12 cellular contexts compared by ENCODE assay signal in the genomic region with DNA sequence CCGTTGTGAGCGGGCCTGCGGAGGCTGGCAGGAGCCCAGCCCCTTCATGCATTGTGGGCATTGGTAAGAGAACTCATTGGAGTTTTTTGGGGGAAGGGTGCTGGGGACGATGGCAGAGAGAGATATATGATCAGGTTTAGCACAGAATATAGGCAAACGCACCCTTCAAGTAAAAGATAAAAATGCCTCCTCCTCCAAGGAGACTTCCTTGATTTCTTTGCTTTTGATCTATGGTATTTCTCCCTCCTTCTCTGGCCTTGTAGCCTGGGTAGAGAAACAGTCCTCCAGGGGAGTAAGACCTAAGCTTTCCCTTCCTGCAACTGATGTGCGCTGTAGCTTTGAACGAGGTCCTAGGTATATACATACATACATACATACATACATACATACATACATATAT. TPM values are rescaled to one million over a fixed set of nuclear protein-coding genes. Genes with fewer than 3 reads are reported as not detected.
DNase-seq lines count a peak whose midpoint lies in the region; ATAC-seq, FAIRE-seq and TF ChIP-seq lines count a peak whose summit lies in the region.
"Had no signal": no experiment of that assay in that cellular context is flagged by ENCODE, and none has a peak within 500 bp of the region (broad histone marks: within the 10 kb centered on the region; RNA-seq: fewer than 3 reads in every experiment).

No MANE protein-coding gene starts in this region.

- H3K9me3 Mint-ChIP-seq in activated CD4-positive, alpha-beta T cell treated with anti-CD3 and anti-CD28 coated beads, Interleukin-2, amount 10 ng/mL, durations not matched to agents 7 days and 5 days = no peaks in the 10 kb centered on the region
- H3K9me3 Mint-ChIP-seq in Caco-2 (ENCODE audit: unreplicated experiment) = no peaks in the 10 kb centered on the region
- no peaks in the 10 kb centered on the region for H3K9me3 Mint-ChIP-seq in neural progenitor cell

- peaks cover 3% of the 10 kb centered on the region for H3K27me3 Mint-ChIP-seq in activated CD4-positive, alpha-beta T cell treated with anti-CD3 and anti-CD28 coated beads, Interleukin-2, amount 10 ng/mL, durations not matched to agents 7 days and 5 days
- H3K27me3 Mint-ChIP-seq in Caco-2 (ENCODE audit: insufficient read depth, unreplicated experiment) (no peaks in the 10 kb centered on the region), neural progenitor cell (ENCODE audit: insufficient read depth, low read depth) (peaks cover 25% of the 10 kb centered on the region)

- H3K27ac ChIP-seq in duodenal mucosa (ENCODE audit: low read depth, low read length) = peak overlapping the region; percentile 24
- no peak overlapping the region for H3K27ac ChIP-seq in neural progenitor cell

- H3K36me3 ChIP-seq in Caco-2 (ENCODE audit: control insufficient read depth, insufficient read depth, low read length) (no peaks in the 10 kb centered on the region), duodenal mucosa (ENCODE audit: control insufficient read depth in 1 of 2, insufficient read depth in 2 of 2, low read length in 2 of 2) (no peaks in the 10 kb centered on the region), neural progenitor cell (no peaks in the 10 kb centered on the region)
- H3K36me3 ChIP-seq: upper lobe of right lung had no signal

- peaks cover 11% of the 10 kb centered on the region for H3K4me1 ChIP-seq in Caco-2
- peaks cover 41 to 45% of the 10 kb centered on the region in 2 donors for H3K4me1 ChIP-seq in duodenal mucosa (ENCODE audit: control insufficient read depth in 1 of 2, insufficient read depth in 2 of 2, low read length in 2 of 2)
- H3K4me1 ChIP-seq in neural progenitor cell = peaks cover 17% of the 10 kb centered on the region

- H3K9me3 ChIP-seq in Caco-2 (no peaks in the 10 kb centered on the region), duodenal mucosa (ENCODE audit: control insufficient read depth in 1 of 2, low read length in 2 of 2) (no peaks in the 10 kb centered on the region), neural progenitor cell (ENCODE audit: low read depth) (no peaks in the 10 kb centered on the region)
- H3K9me3 ChIP-seq: HAP-1, upper lobe of right lung had no signal

- peaks cover 11% of the 10 kb centered on the region for H3K4me1 Mint-ChIP-seq in activated CD4-positive, alpha-beta T cell treated with anti-CD3 and anti-CD28 coated beads, Interleukin-2, amount 10 ng/mL, durations not matched to agents 7 days and 5 days
- peaks cover 13% of the 10 kb centered on the region for H3K4me1 Mint-ChIP-seq in Caco-2 (ENCODE audit: low read depth, unreplicated experiment)
- H3K4me1 Mint-ChIP-seq in neural progenitor cell = peaks cover 3% of the 10 kb centered on the region

- H3K9ac ChIP-seq in duodenal mucosa (ENCODE audit: low read depth in 1 of 2, low read length in 2 of 2) = no peak overlapping the region
- H3K9ac ChIP-seq in neural progenitor cell = no peak overlapping the region

- POLR2A ChIA-PET in activated CD4-positive, alpha-beta T cell treated with anti-CD3 and anti-CD28 coated beads, Interleukin-2, amount 10 ng/mL, durations not matched to agents 7 days and 5 days (lab: Charles Lee) = no interaction called here
- POLR2A ChIA-PET in Caco-2 (lab: Charles Lee) = no interaction called here

- no peak for DNase-seq in activated CD4-positive, alpha-beta T cell treated with anti-CD3 and anti-CD28 coated beads, Interleukin-2, amount 10 ng/mL, durations not matched to agents 7 days and 5 days
- DNase-seq in activated CD4-positive, alpha-beta T cell treated with anti-CD3 and anti-CD28 coated beads for 48 hours = no peak
- DNase-seq in Caco-2 = no peak
- no peak for DNase-seq in neural progenitor cell (ENCODE audit: low spot score)
- no peak for DNase-seq in GM12892 (ENCODE audit: insufficient read length)
- DNase-seq in cerebellar nuclear complex (lab: John Stamatoyannopoulos, UW) = no peak
- DNase-seq: NCI-H1694 treated with DMSO at 0.1 percent for 48 hours, upper lobe of right lung had no signal

- no peak overlapping the region for H3K4me3 Mint-ChIP-seq in activated CD4-positive, alpha-beta T cell treated with anti-CD3 and anti-CD28 coated beads, Interleukin-2, amount 10 ng/mL, durations not matched to agents 7 days and 5 days
- H3K4me3 Mint-ChIP-seq in Caco-2 (ENCODE audit: unreplicated experiment) (peak overlapping the region; percentile 27), neural progenitor cell (peak overlapping the region; percentile 52)

- H3F3A ChIP-seq in neural progenitor cell (ENCODE audit: low read depth) = peaks cover 32% of the 10 kb centered on the region

- H2AFZ ChIP-seq in neural progenitor cell (replicated peaks) = no peak overlapping the region

- intact Hi-C loops in Caco-2 (cut with micrococcal nuclease; ENCODE audit: unreplicated experiment) = no loop called here

- no peaks in the 10 kb centered on the region for H3K27me3 ChIP-seq in Caco-2 (replicated peaks; ENCODE audit: control insufficient read depth, insufficient read depth, low read length)
- H3K27me3 ChIP-seq in duodenal mucosa (ENCODE audit: control insufficient read depth in 1 of 2, insufficient read depth in 2 of 2, low read length in 2 of 2) = no peaks in the 10 kb centered on the region
- H3K27me3 ChIP-seq in neural progenitor cell = peaks cover 48% of the 10 kb centered on the region
- H3K27me3 ChIP-seq: upper lobe of right lung had no signal

- no peak for TF ChIP-seq POLR2A in GM12892 (IDR thresholded peaks at IDR 0.05; ENCODE audit: low read depth, low read length)

- CTCF ChIA-PET in activated CD4-positive, alpha-beta T cell treated with anti-CD3 and anti-CD28 coated beads, Interleukin-2, amount 10 ng/mL, durations not matched to agents 7 days and 5 days (lab: Charles Lee) = interaction anchor here (1.3 kb wide), 1 partner anchor 105 kb away, joined by 3 read pairs; no protein-coding TSS in a partner anchor
- CTCF ChIA-PET in Caco-2 (lab: Charles Lee) = interaction anchor here (1.5 kb wide), 1 partner anchor 73 kb away, joined by 8 read pairs; no protein-coding TSS in a partner anchor

- no peak overlapping the region for H3K4me2 ChIP-seq in neural progenitor cell

- peaks cover 9% of the 10 kb centered on the region for H4K20me1 ChIP-seq in neural progenitor cell (ENCODE audit: low read depth)

- no peaks in the 10 kb centered on the region for H3K79me2 ChIP-seq in neural progenitor cell (ENCODE audit: low read depth)

- TF ChIP-seq CTCF in Caco-2 (IDR thresholded peaks at IDR 0.05; ENCODE audit: insufficient read depth in 1 of 2, low read depth in 1 of 2, low read length in 1 of 2, severe bottlenecking in 1 of 2, unreplicated experiment in 1 of 2) = no peak
- no peak for TF ChIP-seq CTCF in neural progenitor cell (IDR thresholded peaks at IDR 0.05)

- ATAC-seq in GM18517 (IDR thresholded peaks at IDR 0.05; ENCODE audit: unreplicated experiment) = no peak

- no peak for FAIRE-seq in GM12892 (lab: Jason Lieb, UNC)
- FAIRE-seq: frontal cortex had no signal

- peak overlapping the region; percentile 62 for H3K27ac Mint-ChIP-seq in activated CD4-positive, alpha-beta T cell treated with anti-CD3 and anti-CD28 coated beads, Interleukin-2, amount 10 ng/mL, durations not matched to agents 7 days and 5 days
- no peak overlapping the region for H3K27ac Mint-ChIP-seq in Caco-2 (ENCODE audit: unreplicated experiment)
- H3K27ac Mint-ChIP-seq in neural progenitor cell = no peak overlapping the region

- H3K36me3 Mint-ChIP-seq in activated CD4-positive, alpha-beta T cell treated with anti-CD3 and anti-CD28 coated beads, Interleukin-2, amount 10 ng/mL, durations not matched to agents 7 days and 5 days (ENCODE audit: low read depth) = no peaks in the 10 kb centered on the region
- peaks cover 6% of the 10 kb centered on the region for H3K36me3 Mint-ChIP-seq in Caco-2 (ENCODE audit: insufficient read depth, unreplicated experiment)
- H3K36me3 Mint-ChIP-seq in neural progenitor cell = no peaks in the 10 kb centered on the region

- no peak overlapping the region for H3K4me3 ChIP-seq in Caco-2 (ENCODE audit: low read depth, low read length)
- no peak overlapping the region for H3K4me3 ChIP-seq in duodenal mucosa (ENCODE audit: low read depth in 1 of 2, low read length in 2 of 2)
- H3K4me3 ChIP-seq in neural progenitor cell = no peak overlapping the region

- no TSS peak for BruUV-seq in Caco-2 (replicated peaks; lab: Mats Ljungman, UMichigan)

RNA-seq across cellular contexts. Expression of a gene that starts 1.0 kb away (rescaled TPM):
- total RNA-seq in activated CD4-positive, alpha-beta T cell treated with anti-CD3 and anti-CD28 coated beads, Interleukin-2, amount 10 ng/mL, durations not matched to agents 7 days and 5 days = 1 to 10 TPM; 3.6 TPM
- total RNA-seq in Caco-2 (2022) = 7.7 and 8.0 TPM in 2 replicates
- total RNA-seq in neural progenitor cell (ENCODE audit: low replicate concordance) = 0.36 and 0.71 TPM in 2 replicates
- 4.7 TPM for polyA plus RNA-seq in GM12892 (2012; ENCODE audit: missing spikeins)
